ENCODE assay signal across 10 cellular contexts in genomic region chr1:177959793-177960515, GRCh38. TPM values are rescaled to one million over a fixed set of nuclear protein-coding genes. Genes with fewer than 3 reads are reported as not detected.
A peak's percentile ranks its signal among the peaks of the same experiment; 100 is the strongest.
DNase-seq lines count a peak whose midpoint lies in the region; ATAC-seq lines count a peak whose summit lies in the region.
"Had no signal": no experiment of that assay in that cellular context is flagged by ENCODE, and none has a peak within 500 bp of the region (broad histone marks: within the 10 kb centered on the region; RNA-seq: fewer than 3 reads in every experiment).

No MANE protein-coding gene starts in this region.

- H3K9me3 Mint-ChIP-seq in stimulated activated memory B cell treated with anti-CD40 and anti-IgM and Interleukin-4, amounts not matched to agents 10 μg/mL and 1 μg/mL and 100 μg/mL, for 72 hours: no peaks in the 10 kb centered on the region
- H3K9me3 Mint-ChIP-seq: CD8-positive, alpha-beta T cell had no signal

- H3K4me1 ChIP-seq in aorta (ENCODE audit: control insufficient read depth in 1 of 2, insufficient read depth in 2 of 2, low read length in 2 of 2): no peaks in the 10 kb centered on the region

- no peak overlapping the region for H3K4me3 ChIP-seq in aorta (ENCODE audit: low read length in 2 of 2)

- H3K27me3 ChIP-seq in aorta (ENCODE audit: control insufficient read depth in 1 of 2, insufficient read depth in 2 of 2, low read length in 1 of 2): no peaks in the 10 kb centered on the region

- WGBS in aorta, 2 donors: 63 to 65% methylated on average over 5 of the region's 5 CpGs

- H3K36me3 ChIP-seq in aorta (ENCODE audit: control insufficient read depth in 1 of 2, insufficient read depth in 2 of 2, low read length in 1 of 2): peaks cover 2 to 13% of the 10 kb centered on the region in 2 donors

- no peak for ATAC-seq in stimulated activated memory B cell treated with anti-CD40 and anti-IgM and Interleukin-4, amounts not matched to agents 10 μg/mL and 1 μg/mL and 100 μg/mL, for 72 hours
- ATAC-seq in aorta (ENCODE audit: low FRiP score): no peak
- ATAC-seq: CD8-positive, alpha-beta T cell had no signal

- no peaks in the 10 kb centered on the region for H3K36me3 Mint-ChIP-seq in stimulated activated memory B cell treated with anti-CD40 and anti-IgM and Interleukin-4, amounts not matched to agents 10 μg/mL and 1 μg/mL and 100 μg/mL, for 72 hours
- H3K36me3 Mint-ChIP-seq: CD8-positive, alpha-beta T cell had no signal

- H3K4me3 Mint-ChIP-seq in stimulated activated memory B cell treated with anti-CD40 and anti-IgM and Interleukin-4, amounts not matched to agents 10 μg/mL and 1 μg/mL and 100 μg/mL, for 72 hours: no peak overlapping the region
- H3K4me3 Mint-ChIP-seq: CD8-positive, alpha-beta T cell had no signal

- intact Hi-C loops in aorta (cut with DNase I): no loop called here

- H3K27ac ChIP-seq in aorta (ENCODE audit: low read depth in 1 of 2, low read length in 2 of 2): no peak overlapping the region

- no peaks in the 10 kb centered on the region for H3K4me1 Mint-ChIP-seq in stimulated activated memory B cell treated with anti-CD40 and anti-IgM and Interleukin-4, amounts not matched to agents 10 μg/mL and 1 μg/mL and 100 μg/mL, for 72 hours

- H3K27me3 Mint-ChIP-seq in stimulated activated memory B cell treated with anti-CD40 and anti-IgM and Interleukin-4, amounts not matched to agents 10 μg/mL and 1 μg/mL and 100 μg/mL, for 72 hours: peaks cover 8% of the 10 kb centered on the region

- H3K27ac Mint-ChIP-seq in stimulated activated memory B cell treated with anti-CD40 and anti-IgM and Interleukin-4, amounts not matched to agents 10 μg/mL and 1 μg/mL and 100 μg/mL, for 72 hours: no peak overlapping the region
- H3K27ac Mint-ChIP-seq: CD8-positive, alpha-beta T cell had no signal

- H3K9me3 ChIP-seq in aorta (ENCODE audit: control insufficient read depth, low read length): no peaks in the 10 kb centered on the region

- DNase-seq in SIG-M5 treated with dmso at 0.1 percent for 504 hours (lab: John Stamatoyannopoulos, UW; ENCODE audit: unreplicated experiment) (peak; percentile 58), SIG-M5 (lab: John Stamatoyannopoulos, UW) (no peak), RKO (ENCODE audit: low spot score) (peak; percentile 54), fibroblast of the conjunctiva (ENCODE audit: low read depth) (peak; percentile 18), superior temporal gyrus (ENCODE audit: extremely low spot score) (peak; percentile 66), aorta (no peak), SKM-1 treated with dmso at 0.1 percent for 144 hours (lab: John Stamatoyannopoulos, UW; ENCODE audit: unreplicated experiment) (no peak)
- DNase-seq: CD8-positive, alpha-beta T cell; central memory CD4-positive, alpha-beta T cell had no signal

RNA-seq across cellular contexts. Expression of gene SEC16B, which starts 9.9 kb away (rescaled TPM):
- total RNA-seq in aorta: 1 to 10 TPM; 2.4 to 7.0 TPM
- 10 to 100 TPM in 1 of 2 donors, 1 to 10 TPM in 1; 7.9 to 12.1 TPM for polyA plus RNA-seq in aorta
- total RNA-seq: CD8-positive, alpha-beta T cell had no signal

Comparison
In these comparisons a context has a peak if more than half of its experiments do, and no peak if none do; other contexts are left out.
1. DNase-seq: peak in SIG-M5 treated with dmso at 0.1 percent for 504 hours (single experiment), RKO (single experiment), fibroblast of the conjunctiva (single experiment) and superior temporal gyrus (single experiment); none in SIG-M5 (single experiment), aorta (0 of 2) and SKM-1 treated with dmso at 0.1 percent for 144 hours (single experiment).